41 cellular contexts compared by ENCODE assay signal in genomic region chr5:151278845-151279244, GRCh38. TPM values are rescaled to one million over a fixed set of nuclear protein-coding genes. Genes with fewer than 3 reads are reported as not detected.
"Had no signal": no experiment of that assay in that cellular context is flagged by ENCODE, and none has a peak within 500 bp of the region (broad histone marks: within the 10 kb centered on the region; RNA-seq: fewer than 3 reads in every experiment).

No MANE protein-coding gene starts in this region.

- H3K27ac Mint-ChIP-seq: activated naive CD4-positive, alpha-beta T cell treated with anti-CD3 and anti-CD28 coated beads for 36 hours; activated naive CD4-positive, alpha-beta T cell treated with anti-CD3 and anti-CD28 coated beads, Interleukin-2, amount 10 ng/mL, durations not matched to agents 7 days and 5 days; activated naive CD4-positive, alpha-beta T cell treated with anti-CD3 and anti-CD28 coated beads, Interleukin-2, amount 50 U/mL, for 24 hours; activated naive CD4-positive, alpha-beta T cell treated with anti-CD3 and anti-CD28 coated beads, Interleukin-2, amount 50 U/mL, for 72 hours; activated naive CD8-positive, alpha-beta T cell; activated naive CD8-positive, alpha-beta T cell treated with anti-CD3 and anti-CD28 coated beads, Interleukin-2, amount 10 ng/mL, durations not matched to agents 7 days and 5 days; activated naive CD8-positive, alpha-beta T cell treated with anti-CD3 and anti-CD28 coated beads, Interleukin-2, amount 50 U/mL, for 24 hours; activated T-cell treated with anti-CD3 and anti-CD28 coated beads, Interleukin-2, amount 50 U/mL, for 24 hours; activated T-cell treated with anti-CD3 and anti-CD28 coated beads, Interleukin-2, amount 50 U/mL, for 72 hours; activated T-helper 1 cell treated with anti-CD3 and anti-CD28 coated beads, Interleukin-12 subunit alpha, Interleukin-12 subunit beta, Interleukin-2, Interleukin-4 antibody, amounts not matched to agents 30 ng/mL and 10 ng/mL and 1 ng/mL, durations not matched to agents 14 hours and 24 hours and 36 hours; activated T-helper 17 cell treated with anti-CD3 and anti-CD28 coated beads, Interleukin-2, amount 50 U/mL, for 72 hours; activated T-helper 2 cell treated with anti-CD3 and anti-CD28 coated beads, Interferon-gamma antibody, Interleukin-2, Interleukin-4, amounts not matched to agents 10 μg/mL and 5 μg/mL and 100 μg/mL, durations not matched to agents 14 hours and 24 hours and 36 hours; brain had no signal

- H3K36me3 ChIP-seq: adrenal gland, ascending aorta, brain microvascular endothelial cell, breast epithelium, cardiac muscle cell had no signal

- H3K9me3 Mint-ChIP-seq: activated naive CD4-positive, alpha-beta T cell treated with anti-CD3 and anti-CD28 coated beads for 36 hours; activated naive CD4-positive, alpha-beta T cell treated with anti-CD3 and anti-CD28 coated beads, Interleukin-2, amount 10 ng/mL, durations not matched to agents 7 days and 5 days; activated naive CD4-positive, alpha-beta T cell treated with anti-CD3 and anti-CD28 coated beads, Interleukin-2, amount 50 U/mL, for 24 hours; activated naive CD4-positive, alpha-beta T cell treated with anti-CD3 and anti-CD28 coated beads, Interleukin-2, amount 50 U/mL, for 72 hours; activated naive CD8-positive, alpha-beta T cell treated with anti-CD3 and anti-CD28 coated beads, Interleukin-2, amount 10 ng/mL, durations not matched to agents 7 days and 5 days; activated naive CD8-positive, alpha-beta T cell treated with anti-CD3 and anti-CD28 coated beads, Interleukin-2, amount 50 U/mL, for 24 hours; activated T-cell treated with anti-CD3 and anti-CD28 coated beads, Interleukin-2, amount 50 U/mL, for 24 hours; activated T-cell treated with anti-CD3 and anti-CD28 coated beads, Interleukin-2, amount 50 U/mL, for 4 hours; activated T-cell treated with anti-CD3 and anti-CD28 coated beads, Interleukin-2, amount 50 U/mL, for 72 hours; activated T-helper 1 cell treated with anti-CD3 and anti-CD28 coated beads, Interleukin-12 subunit alpha, Interleukin-12 subunit beta, Interleukin-2, Interleukin-4 antibody, amounts not matched to agents 30 ng/mL and 10 ng/mL and 1 ng/mL, durations not matched to agents 14 hours and 24 hours and 36 hours; activated T-helper 17 cell treated with anti-CD3 and anti-CD28 coated beads, Interleukin-2, amount 50 U/mL, for 72 hours; activated T-helper 2 cell treated with anti-CD3 and anti-CD28 coated beads, Interferon-gamma antibody, Interleukin-2, Interleukin-4, amounts not matched to agents 10 μg/mL and 5 μg/mL and 100 μg/mL, durations not matched to agents 14 hours and 24 hours and 36 hours; brain; central memory CD8-positive, alpha-beta T cell had no signal

- H3K9me3 ChIP-seq: adrenal gland, ascending aorta, body of pancreas, breast epithelium had no signal

- H3K4me1 Mint-ChIP-seq: activated naive CD4-positive, alpha-beta T cell treated with anti-CD3 and anti-CD28 coated beads, Interleukin-2, amount 10 ng/mL, durations not matched to agents 7 days and 5 days; activated naive CD4-positive, alpha-beta T cell treated with anti-CD3 and anti-CD28 coated beads, Interleukin-2, amount 50 U/mL, for 24 hours; activated naive CD8-positive, alpha-beta T cell treated with anti-CD3 and anti-CD28 coated beads, Interleukin-2, amount 10 ng/mL, durations not matched to agents 7 days and 5 days; activated naive CD8-positive, alpha-beta T cell treated with anti-CD3 and anti-CD28 coated beads, Interleukin-2, amount 50 U/mL, for 24 hours; brain; central memory CD8-positive, alpha-beta T cell had no signal

- H3K4me3 Mint-ChIP-seq: activated naive CD4-positive, alpha-beta T cell treated with anti-CD3 and anti-CD28 coated beads for 36 hours; activated naive CD4-positive, alpha-beta T cell treated with anti-CD3 and anti-CD28 coated beads, Interleukin-2, amount 10 ng/mL, durations not matched to agents 7 days and 5 days; activated naive CD4-positive, alpha-beta T cell treated with anti-CD3 and anti-CD28 coated beads, Interleukin-2, amount 50 U/mL, for 24 hours; activated naive CD8-positive, alpha-beta T cell; activated naive CD8-positive, alpha-beta T cell treated with anti-CD3 and anti-CD28 coated beads, Interleukin-2, amount 10 ng/mL, durations not matched to agents 7 days and 5 days; activated naive CD8-positive, alpha-beta T cell treated with anti-CD3 and anti-CD28 coated beads, Interleukin-2, amount 50 U/mL, for 24 hours; activated T-cell treated with anti-CD3 and anti-CD28 coated beads, Interleukin-2, amount 50 U/mL, for 24 hours; activated T-cell treated with anti-CD3 and anti-CD28 coated beads, Interleukin-2, amount 50 U/mL, for 4 hours; activated T-cell treated with anti-CD3 and anti-CD28 coated beads, Interleukin-2, amount 50 U/mL, for 72 hours; activated T-helper 1 cell treated with anti-CD3 and anti-CD28 coated beads, Interleukin-12 subunit alpha, Interleukin-12 subunit beta, Interleukin-2, Interleukin-4 antibody, amounts not matched to agents 30 ng/mL and 10 ng/mL and 1 ng/mL, durations not matched to agents 14 hours and 24 hours and 36 hours; activated T-helper 17 cell treated with anti-CD3 and anti-CD28 coated beads, Interleukin-2, amount 50 U/mL, for 72 hours; brain; central memory CD8-positive, alpha-beta T cell had no signal

- H3K27me3 Mint-ChIP-seq: activated naive CD4-positive, alpha-beta T cell treated with anti-CD3 and anti-CD28 coated beads, Interleukin-2, amount 50 U/mL, for 24 hours; activated naive CD8-positive, alpha-beta T cell; activated T-helper 17 cell treated with anti-CD3 and anti-CD28 coated beads, Interleukin-2, amount 50 U/mL, for 72 hours had no signal

- H3K4me1 ChIP-seq: adrenal gland, ascending aorta, body of pancreas, breast epithelium had no signal

- H3K27ac ChIP-seq: adrenal gland, ascending aorta, body of pancreas, brain microvascular endothelial cell, breast epithelium, cardiac muscle cell had no signal

- H3K27me3 ChIP-seq: adrenal gland, ascending aorta, body of pancreas, brain microvascular endothelial cell, breast epithelium, cardiac muscle cell had no signal

- DNase-seq: activated effector memory CD4-positive, alpha-beta T cell treated with anti-CD3 and anti-CD28 coated beads, Interleukin-2, amount 50 U/mL, for 16 hours; activated effector memory CD4-positive, alpha-beta T cell treated with Interleukin-2 at 50 U/mL for 16 hours; activated gamma-delta T cell; activated gamma-delta T cell treated with Interleukin-2 at 50 U/mL for 16 hours; activated naive CD4-positive, alpha-beta T cell; activated naive CD4-positive, alpha-beta T cell treated with anti-CD3 and anti-CD28 coated beads for 36 hours; activated naive CD4-positive, alpha-beta T cell treated with anti-CD3 and anti-CD28 coated beads, Interleukin-2, amount 10 ng/mL, durations not matched to agents 7 days and 5 days; activated naive CD4-positive, alpha-beta T cell treated with anti-CD3 and anti-CD28 coated beads, Interleukin-2, amount 50 U/mL, for 16 hours; activated naive CD4-positive, alpha-beta T cell treated with Interleukin-2 at 50 U/mL for 16 hours; activated naive CD8-positive, alpha-beta T cell treated with anti-CD3 and anti-CD28 coated beads, Interleukin-2, amount 10 ng/mL, durations not matched to agents 7 days and 5 days; activated naive CD8-positive, alpha-beta T cell treated with anti-CD3 and anti-CD28 coated beads, Interleukin-2, amount 50 U/mL, for 24 hours; activated T-cell treated with anti-CD3 and anti-CD28 coated beads for 4 hours; activated T-cell treated with anti-CD3 and anti-CD28 coated beads, Interleukin-2, amount 50 U/mL, for 1 hour; activated T-cell treated with anti-CD3 and anti-CD28 coated beads, Interleukin-2, amount 50 U/mL, for 24 hours; activated T-cell treated with anti-CD3 and anti-CD28 coated beads, Interleukin-2, amount 50 U/mL, for 4 hours; activated T-cell treated with anti-CD3 and anti-CD28 coated beads, Interleukin-2, amount 50 U/mL, for 48 hours; activated T-cell treated with anti-CD3 and anti-CD28 coated beads, Interleukin-2, amount 50 U/mL, for 72 hours; adrenal gland; amniotic stem cell; amygdala; anterior cingulate cortex; aorta; body of pancreas; brain microvascular endothelial cell; central memory CD4-positive, alpha-beta T cell had no signal

- H3K36me3 Mint-ChIP-seq: activated naive CD4-positive, alpha-beta T cell treated with anti-CD3 and anti-CD28 coated beads, Interleukin-2, amount 10 ng/mL, durations not matched to agents 7 days and 5 days; activated naive CD4-positive, alpha-beta T cell treated with anti-CD3 and anti-CD28 coated beads, Interleukin-2, amount 50 U/mL, for 24 hours; activated naive CD4-positive, alpha-beta T cell treated with anti-CD3 and anti-CD28 coated beads, Interleukin-2, amount 50 U/mL, for 72 hours; activated naive CD8-positive, alpha-beta T cell; activated naive CD8-positive, alpha-beta T cell treated with anti-CD3 and anti-CD28 coated beads, Interleukin-2, amount 10 ng/mL, durations not matched to agents 7 days and 5 days; brain had no signal

- ATAC-seq: activated naive CD4-positive, alpha-beta T cell treated with anti-CD3 and anti-CD28 coated beads, Interleukin-2, amount 50 U/mL, for 72 hours; activated naive CD8-positive, alpha-beta T cell treated with anti-CD3 and anti-CD28 coated beads, Interleukin-2, amount 50 U/mL, for 24 hours; activated T-cell treated with anti-CD3 and anti-CD28 coated beads, Interleukin-2, amount 50 U/mL, for 4 hours; activated T-cell treated with anti-CD3 and anti-CD28 coated beads, Interleukin-2, amount 50 U/mL, for 72 hours; activated T-helper 17 cell treated with anti-CD3 and anti-CD28 coated beads, Interleukin-2, amount 50 U/mL, for 72 hours; body of pancreas had no signal

- H3K4me3 ChIP-seq: adrenal gland, ascending aorta, body of pancreas, breast epithelium, cardiac muscle cell had no signal

RNA-seq across cellular contexts. Expression of gene SLC36A3, which starts 24.7 kb away (rescaled TPM):
- total RNA-seq: activated naive CD4-positive, alpha-beta T cell treated with anti-CD3 and anti-CD28 coated beads for 36 hours; activated naive CD4-positive, alpha-beta T cell treated with anti-CD3 and anti-CD28 coated beads, Interleukin-2, amount 50 U/mL, for 72 hours; activated naive CD8-positive, alpha-beta T cell treated with anti-CD3 and anti-CD28 coated beads, Interleukin-2, amount 10 ng/mL, durations not matched to agents 7 days and 5 days; activated T-cell treated with anti-CD3 and anti-CD28 coated beads, Interleukin-2, amount 50 U/mL, for 4 hours; activated T-helper 1 cell treated with anti-CD3 and anti-CD28 coated beads, Interleukin-12 subunit alpha, Interleukin-12 subunit beta, Interleukin-2, Interleukin-4 antibody, amounts not matched to agents 30 ng/mL and 10 ng/mL and 1 ng/mL, durations not matched to agents 14 hours and 24 hours and 36 hours; activated T-helper 17 cell treated with anti-CD3 and anti-CD28 coated beads, Interleukin-2, amount 50 U/mL, for 72 hours; activated T-helper 2 cell treated with anti-CD3 and anti-CD28 coated beads, Interferon-gamma antibody, Interleukin-2, Interleukin-4, amounts not matched to agents 10 μg/mL and 5 μg/mL and 100 μg/mL, durations not matched to agents 14 hours and 24 hours and 36 hours; adrenal gland; aorta; ascending aorta; astrocyte; body of pancreas; breast epithelium; bronchial epithelial cell; cardiac muscle cell; cardiac septum; cerebellum had no signal
- polyA plus RNA-seq: adipose tissue, adrenal gland, aorta, cardiac muscle cell had no signal
